In genomic region chr4:142036795-142037583, GRCh38 we compare ENCODE assay signal across 13 cellular contexts.
DNase-seq lines count a peak whose midpoint lies in the region.
"Had no signal": no experiment of that assay in that cellular context is flagged by ENCODE, and none has a peak within 500 bp of the region (broad histone marks: within the 10 kb centered on the region; RNA-seq: fewer than 3 reads in every experiment).

No MANE protein-coding gene starts in this region.

- DNase-seq in Caki2 (ENCODE audit: low read depth) = peak; percentile 77
- DNase-seq in HT1080 (ENCODE audit: low read depth) = peak; percentile 74
- DNase-seq in dermis blood vessel endothelial cell = peak; percentile 48
- DNase-seq in kidney tubule cell (ENCODE audit: low spot score) = peak; percentile 95
- DNase-seq in NCI-H2171 treated with DMSO at 0.1 percent for 48 hours (lab: John Stamatoyannopoulos, UW) = no peak
- DNase-seq in medulla oblongata (ENCODE audit: extremely low spot score) = no peak
- DNase-seq in retina = no peak
- DNase-seq in central memory CD4-positive, alpha-beta T cell = no peak
- DNase-seq: DMS79 treated with DMSO at 0.1 percent for 48 hours; kidney; NCI-H1092; stimulated activated CD4-positive, alpha-beta T cell treated with anti-CD3 and anti-CD28 coated beads, Interleukin-2, amount 100 ng/mL, for 48 hours; testis had no signal

- in situ Hi-C loops in Caki2 (cut with HindIII; ENCODE audit: low pct_unique_long_range_greater_than_20kb, low sequenced_read_pairs) = no loop called here

Comparison
In these comparisons a context has a peak if more than half of its experiments do, and no peak if none do; other contexts are left out.
1. DNase-seq: peak in Caki2 (single experiment), HT1080 (single experiment), dermis blood vessel endothelial cell (single experiment) and kidney tubule cell (single experiment); none in NCI-H2171 treated with DMSO at 0.1 percent for 48 hours (single experiment), medulla oblongata (single experiment), retina (single experiment) and central memory CD4-positive, alpha-beta T cell (single experiment).